ENCODE assay signal across 22 cellular contexts in the genomic region with DNA sequence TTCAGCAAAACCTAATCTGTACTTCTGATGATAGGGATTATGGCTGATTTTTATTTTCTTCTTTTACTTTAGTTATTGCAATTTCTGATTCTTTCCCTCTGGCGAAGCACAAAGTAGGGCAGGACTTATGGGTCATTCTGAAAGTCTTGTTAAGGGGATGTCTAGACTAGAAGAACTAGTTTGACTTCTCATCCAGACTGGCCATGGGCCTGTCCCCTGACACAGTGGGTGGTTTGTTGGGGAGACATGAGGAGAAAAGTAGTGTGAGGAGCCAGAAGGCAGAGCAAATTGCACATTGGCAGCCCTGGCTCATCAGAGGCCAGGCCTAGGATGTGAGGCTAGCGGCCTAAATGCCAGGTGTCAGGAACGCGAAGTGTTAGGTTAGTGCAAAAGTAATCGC.
DNase-seq lines count a peak whose midpoint lies in the region; ATAC-seq and TF ChIP-seq lines count a peak whose summit lies in the region.
"Had no signal": no experiment of that assay in that cellular context is flagged by ENCODE, and none has a peak within 500 bp of the region (broad histone marks: within the 10 kb centered on the region; RNA-seq: fewer than 3 reads in every experiment).

No MANE protein-coding gene starts in this region.

- no peak overlapping the region for H3K14ac ChIP-seq in trophoblast cell (ENCODE audit: low read length)

- H4K12ac ChIP-seq in trophoblast cell (ENCODE audit: low read depth, low read length): no peak overlapping the region

- no peaks in the 10 kb centered on the region for H3K27me3 Mint-ChIP-seq in activated CD8-positive, alpha-beta T cell treated with anti-CD3 and anti-CD28 coated beads for 36 hours
- no peaks in the 10 kb centered on the region for H3K27me3 Mint-ChIP-seq in activated CD8-positive, alpha-beta T cell treated with anti-CD3 and anti-CD28 coated beads, Interleukin-2, amount 10 ng/mL, durations not matched to agents 7 days and 5 days (ENCODE audit: low read depth)
- H3K27me3 Mint-ChIP-seq in Calu3 (ENCODE audit: unreplicated experiment): no peaks in the 10 kb centered on the region

- H4K20me1 ChIP-seq in PC-9 (ENCODE audit: insufficient read depth): no peaks in the 10 kb centered on the region

- H3K27ac ChIP-seq in PC-9 (no peak overlapping the region), trophoblast cell (ENCODE audit: low read depth, low read length) (peak overlapping the region; percentile 15)
- H3K27ac ChIP-seq: HL-60, KMS-11, SK-N-MC had no signal

- no peak overlapping the region for H3K4ac ChIP-seq in trophoblast cell (ENCODE audit: low read depth, low read length)

- no peak for DNase-seq in activated CD8-positive, alpha-beta T cell treated with anti-CD3 and anti-CD28 coated beads for 36 hours
- no peak for DNase-seq in activated CD8-positive, alpha-beta T cell treated with anti-CD3 and anti-CD28 coated beads, Interleukin-2, amount 10 ng/mL, durations not matched to agents 7 days and 5 days
- peak; percentile 24 for DNase-seq in Calu3
- DNase-seq in PC-9: no peak
- peak; percentile 46 to 63 for DNase-seq in trophoblast cell
- no peak for DNase-seq in central memory CD4-positive, alpha-beta T cell
- no peak for DNase-seq in GM13977 (ENCODE audit: low spot score)
- no peak for DNase-seq in SK-N-DZ (ENCODE audit: low spot score)
- DNase-seq: AML-193, C1 segment of cervical spinal cord, DMS79, H7, MV-4-11, NCI-H1105 treated with DMSO at 0.1 percent for 48 hours, NCI-H2029 treated with DMSO at 0.1 percent for 48 hours, NCI-H2171, NCI-H526, OCI-M1, Right ventricle myocardium superior had no signal

- 0 out of 2 replicates have a peak overlapping the region, but pooled peaks have one; percentile 18 for H3K4me2 ChIP-seq in PC-9
- H3K4me2 ChIP-seq in trophoblast cell (ENCODE audit: low read length): peak overlapping the region; percentile 22
- H3K4me2 ChIP-seq: KMS-11 had no signal

- H3K36me3 ChIP-seq in PC-9 (ENCODE audit: low read depth) (no peaks in the 10 kb centered on the region), trophoblast cell (ENCODE audit: control insufficient read depth in 1 of 2, insufficient read depth in 2 of 2, low read length in 2 of 2) (no peaks in the 10 kb centered on the region)

- H3K9me2 ChIP-seq in PC-9 (ENCODE audit: insufficient read depth): no peaks in the 10 kb centered on the region

- H3K9me3 ChIP-seq in PC-9 (ENCODE audit: insufficient read depth, low read depth) (no peaks in the 10 kb centered on the region), trophoblast cell (ENCODE audit: insufficient read depth, low read depth, low read length) (no peaks in the 10 kb centered on the region)

- H3K9me3 Mint-ChIP-seq in activated CD8-positive, alpha-beta T cell treated with anti-CD3 and anti-CD28 coated beads for 36 hours: peaks cover 3% of the 10 kb centered on the region
- H3K9me3 Mint-ChIP-seq in activated CD8-positive, alpha-beta T cell treated with anti-CD3 and anti-CD28 coated beads, Interleukin-2, amount 10 ng/mL, durations not matched to agents 7 days and 5 days (ENCODE audit: insufficient read depth): peaks cover 6% of the 10 kb centered on the region
- no peaks in the 10 kb centered on the region for H3K9me3 Mint-ChIP-seq in Calu3 (ENCODE audit: low read depth, unreplicated experiment)

- no peak overlapping the region for H3K23ac ChIP-seq in trophoblast cell (ENCODE audit: low read length)

- H3K4me3 Mint-ChIP-seq in activated CD8-positive, alpha-beta T cell treated with anti-CD3 and anti-CD28 coated beads for 36 hours: no peak overlapping the region
- H3K4me3 Mint-ChIP-seq in activated CD8-positive, alpha-beta T cell treated with anti-CD3 and anti-CD28 coated beads, Interleukin-2, amount 10 ng/mL, durations not matched to agents 7 days and 5 days: no peak overlapping the region
- no peak overlapping the region for H3K4me3 Mint-ChIP-seq in Calu3 (ENCODE audit: low read depth, unreplicated experiment)

- no peak overlapping the region for H2BK12ac ChIP-seq in trophoblast cell (ENCODE audit: low read length)

- H3K36me3 Mint-ChIP-seq in activated CD8-positive, alpha-beta T cell treated with anti-CD3 and anti-CD28 coated beads for 36 hours (ENCODE audit: low read depth): peaks cover 4% of the 10 kb centered on the region
- peaks cover 9% of the 10 kb centered on the region for H3K36me3 Mint-ChIP-seq in activated CD8-positive, alpha-beta T cell treated with anti-CD3 and anti-CD28 coated beads, Interleukin-2, amount 10 ng/mL, durations not matched to agents 7 days and 5 days (ENCODE audit: low read depth)
- no peaks in the 10 kb centered on the region for H3K36me3 Mint-ChIP-seq in Calu3 (ENCODE audit: insufficient read depth, unreplicated experiment)

- peaks cover 6% of the 10 kb centered on the region for H3K79me1 ChIP-seq in trophoblast cell (ENCODE audit: low read length)

- no peak overlapping the region for H3K9ac ChIP-seq in trophoblast cell (ENCODE audit: low read length)
- H3K9ac ChIP-seq: KMS-11 had no signal

- no peak overlapping the region for H4K8ac ChIP-seq in trophoblast cell (ENCODE audit: low read depth, low read length)

- ATAC-seq in activated CD8-positive, alpha-beta T cell treated with anti-CD3 and anti-CD28 coated beads for 36 hours: no peak
- ATAC-seq in activated CD8-positive, alpha-beta T cell treated with anti-CD3 and anti-CD28 coated beads, Interleukin-2, amount 10 ng/mL, durations not matched to agents 7 days and 5 days: no peak

- intact Hi-C loops in activated CD8-positive, alpha-beta T cell treated with anti-CD3 and anti-CD28 coated beads for 36 hours (cut with micrococcal nuclease): no loop called here
- intact Hi-C loops in Calu3 (cut with micrococcal nuclease; ENCODE audit: unreplicated experiment): no loop called here
- intact Hi-C loops in PC-9 (cut with micrococcal nuclease; ENCODE audit: unreplicated experiment): no loop called here

- H3K79me2 ChIP-seq in PC-9 (ENCODE audit: low read depth) (no peaks in the 10 kb centered on the region), trophoblast cell (ENCODE audit: control insufficient read depth, insufficient read depth, low read length, poor library complexity) (no peaks in the 10 kb centered on the region)

- no peak overlapping the region for H3K4me3 ChIP-seq in PC-9
- H3K4me3 ChIP-seq in trophoblast cell (ENCODE audit: low read depth, low read length): no peak overlapping the region
- H3K4me3 ChIP-seq: SK-N-MC had no signal

- no peak overlapping the region for H2BK5ac ChIP-seq in trophoblast cell (ENCODE audit: low read depth, low read length, poor library complexity)

- POLR2A ChIA-PET in activated CD8-positive, alpha-beta T cell treated with anti-CD3 and anti-CD28 coated beads for 36 hours (lab: Charles Lee): no interaction called here
- POLR2A ChIA-PET in activated CD8-positive, alpha-beta T cell treated with anti-CD3 and anti-CD28 coated beads, Interleukin-2, amount 10 ng/mL, durations not matched to agents 7 days and 5 days (lab: Charles Lee): no interaction called here
- POLR2A ChIA-PET in PC-9 (lab: Charles Lee; ENCODE audit: unreplicated experiment): no interaction called here

- peaks cover 20% of the 10 kb centered on the region for H3F3A ChIP-seq in PC-9 (ENCODE audit: insufficient read depth, low read depth)

- H2AFZ ChIP-seq in PC-9 (no peak overlapping the region), trophoblast cell (ENCODE audit: insufficient read depth, low read length, poor library complexity) (no peak overlapping the region)

- in situ Hi-C loops in GM13977 (cut with MboI; ENCODE audit: low pct_unique_long_range_greater_than_20kb, low sequenced_read_pairs, unreplicated experiment): no loop called here

- no peak for TF ChIP-seq CTCF in activated CD8-positive, alpha-beta T cell treated with anti-CD3 and anti-CD28 coated beads for 36 hours (IDR thresholded peaks at IDR 0.05)
- TF ChIP-seq CTCF in Calu3 (IDR thresholded peaks at IDR 0.05; ENCODE audit: unreplicated experiment) (no peak), PC-9 (conservative IDR thresholded peaks at IDR 0.05) (no peak), GM13977 (IDR thresholded peaks at IDR 0.05; ENCODE audit: extremely low read depth, insufficient read depth, missing control alignments) (no peak)

- H3K4me1 ChIP-seq in PC-9 (replicated peaks; ENCODE audit: insufficient read depth) (peaks cover 48% of the 10 kb centered on the region), trophoblast cell (ENCODE audit: control insufficient read depth in 1 of 2, insufficient read depth in 2 of 2, low read length in 2 of 2) (peaks cover 0 to 13% of the 10 kb centered on the region in 2 experiments)

- H2AK5ac ChIP-seq in trophoblast cell (ENCODE audit: low read length): no peak overlapping the region

- H4K91ac ChIP-seq in trophoblast cell (ENCODE audit: low read depth, low read length): no peak overlapping the region

- WGBS in trophoblast cell (ENCODE audit: extremely low coverage, insufficient coverage, insufficient read length): no CpG with 5 or more reads among the region's 5 CpGs

- H3K27me3 ChIP-seq in PC-9 (ENCODE audit: insufficient read depth, low read depth) (no peaks in the 10 kb centered on the region), trophoblast cell (ENCODE audit: insufficient read depth, low read length) (no peaks in the 10 kb centered on the region)

- peak overlapping the region; percentile 5 for H3K27ac Mint-ChIP-seq in activated CD8-positive, alpha-beta T cell treated with anti-CD3 and anti-CD28 coated beads for 36 hours
- no peak overlapping the region for H3K27ac Mint-ChIP-seq in activated CD8-positive, alpha-beta T cell treated with anti-CD3 and anti-CD28 coated beads, Interleukin-2, amount 10 ng/mL, durations not matched to agents 7 days and 5 days
- H3K27ac Mint-ChIP-seq in Calu3 (ENCODE audit: unreplicated experiment): peak overlapping the region; percentile 6

- BruUV-seq in Calu3 (replicated peaks; lab: Mats Ljungman, UMichigan): no TSS peak
- no TSS peak for BruUV-seq in PC-9 (replicated peaks; lab: Mats Ljungman, UMichigan)

- CTCF ChIA-PET in activated CD8-positive, alpha-beta T cell treated with anti-CD3 and anti-CD28 coated beads for 36 hours (lab: Charles Lee): interaction anchor here (1.2 kb wide), 1 partner anchor 29 kb away, joined by 3 read pairs; no protein-coding TSS in a partner anchor
- CTCF ChIA-PET in activated CD8-positive, alpha-beta T cell treated with anti-CD3 and anti-CD28 coated beads, Interleukin-2, amount 10 ng/mL, durations not matched to agents 7 days and 5 days (lab: Charles Lee): no interaction called here
- CTCF ChIA-PET in Calu3 (lab: Charles Lee): no interaction called here
- CTCF ChIA-PET in PC-9 (lab: Charles Lee): no interaction called here

- peaks cover 12% of the 10 kb centered on the region for H3K4me1 Mint-ChIP-seq in activated CD8-positive, alpha-beta T cell treated with anti-CD3 and anti-CD28 coated beads for 36 hours (ENCODE audit: low read depth)
- H3K4me1 Mint-ChIP-seq in activated CD8-positive, alpha-beta T cell treated with anti-CD3 and anti-CD28 coated beads, Interleukin-2, amount 10 ng/mL, durations not matched to agents 7 days and 5 days (ENCODE audit: low read depth): peaks cover 9% of the 10 kb centered on the region
- peaks cover 44% of the 10 kb centered on the region for H3K4me1 Mint-ChIP-seq in Calu3 (ENCODE audit: low read depth, unreplicated experiment)

- H2BK120ac ChIP-seq in trophoblast cell (ENCODE audit: insufficient read depth, low read length, poor library complexity): peak overlapping the region; percentile 18

- H3K18ac ChIP-seq in trophoblast cell (ENCODE audit: low read length): no peak overlapping the region

Comparison
In these comparisons a context has a peak if more than half of its experiments do, and no peak if none do; other contexts are left out.
1. DNase-seq: peak in Calu3 (single experiment) and trophoblast cell (2 of 2); none in activated CD8-positive, alpha-beta T cell treated with anti-CD3 and anti-CD28 coated beads for 36 hours (single experiment), activated CD8-positive, alpha-beta T cell treated with anti-CD3 and anti-CD28 coated beads, Interleukin-2, amount 10 ng/mL, durations not matched to agents 7 days and 5 days (single experiment), PC-9 (0 of 2), central memory CD4-positive, alpha-beta T cell (single experiment), GM13977 (single experiment) and SK-N-DZ (single experiment).